In genomic region chr16:75072239-75072947, GRCh38 we compare ENCODE assay signal across 27 cellular contexts. TPM values are rescaled to one million over a fixed set of nuclear protein-coding genes. Genes with fewer than 3 reads are reported as not detected.
DNase-seq lines count a peak whose midpoint lies in the region; ATAC-seq and TF ChIP-seq lines count a peak whose summit lies in the region.
"Had no signal": no experiment of that assay in that cellular context is flagged by ENCODE, and none has a peak within 500 bp of the region (broad histone marks: within the 10 kb centered on the region; RNA-seq: fewer than 3 reads in every experiment).

No MANE protein-coding gene starts in this region.

- H2AFZ ChIP-seq in GM23248 = no peak overlapping the region

- TF ChIP-seq CTCF in WTC11 (IDR thresholded peaks at IDR 0.05) (no peak), liver (IDR thresholded peaks at IDR 0.05; ENCODE audit: low read depth, low read length, missing input control) (no peak)

- H3K4me1 Mint-ChIP-seq in activated CD8-positive, alpha-beta memory T cell treated with anti-CD3 and anti-CD28 coated beads, Interleukin-2, amount 10 ng/mL, durations not matched to agents 7 days and 5 days = peaks cover 49% of the 10 kb centered on the region
- peaks cover 35% of the 10 kb centered on the region for H3K4me1 Mint-ChIP-seq in WTC11

- no peaks in the 10 kb centered on the region for H3K9me3 Mint-ChIP-seq in activated CD8-positive, alpha-beta memory T cell treated with anti-CD3 and anti-CD28 coated beads, Interleukin-2, amount 10 ng/mL, durations not matched to agents 7 days and 5 days (ENCODE audit: low read depth)
- H3K9me3 Mint-ChIP-seq in WTC11 = peaks cover 3% of the 10 kb centered on the region; the same call in 1 of the 2 replicates
- H3K9me3 Mint-ChIP-seq: effector memory CD8-positive, alpha-beta T cell had no signal

- peaks cover 9% of the 10 kb centered on the region for H3K36me3 Mint-ChIP-seq in activated CD8-positive, alpha-beta memory T cell treated with anti-CD3 and anti-CD28 coated beads, Interleukin-2, amount 10 ng/mL, durations not matched to agents 7 days and 5 days
- peaks cover 4% of the 10 kb centered on the region; the same call in 1 of the 2 replicates for H3K36me3 Mint-ChIP-seq in WTC11

- H3K27ac ChIP-seq in liver (ENCODE audit: low read depth in 1 of 2, low read length in 2 of 2) = no peak overlapping the region
- H3K27ac ChIP-seq in effector memory CD4-positive, alpha-beta T cell (ENCODE audit: insufficient read depth, low read length, poor library complexity, severe bottlenecking) = no peak overlapping the region
- no peak overlapping the region for H3K27ac ChIP-seq in GM23248
- H3K27ac ChIP-seq: cardiac muscle cell, coronary artery, SJCRH30, thoracic aorta had no signal

- POLR2A ChIA-PET in WTC11 (lab: Charles Lee) = no interaction called here

- H3K36me3 ChIP-seq in liver (ENCODE audit: control insufficient read depth in 4 of 4, insufficient read depth in 3 of 4, low read depth in 1 of 4, low read length in 3 of 4) = no peaks in the 10 kb centered on the region
- no peaks in the 10 kb centered on the region for H3K36me3 ChIP-seq in effector memory CD4-positive, alpha-beta T cell (ENCODE audit: control insufficient read depth, insufficient read depth, low read length)
- no peaks in the 10 kb centered on the region for H3K36me3 ChIP-seq in GM23248 (ENCODE audit: low read depth)
- H3K36me3 ChIP-seq: cardiac muscle cell, SJCRH30, thoracic aorta had no signal

- no peak overlapping the region for H3K4me2 ChIP-seq in GM23248 (ENCODE audit: unreplicated experiment)

- ATAC-seq in activated CD8-positive, alpha-beta memory T cell treated with anti-CD3 and anti-CD28 coated beads, Interleukin-2, amount 10 ng/mL, durations not matched to agents 7 days and 5 days = no peak
- ATAC-seq in WTC11 (no peak), GM21723 (IDR thresholded peaks at IDR 0.05; ENCODE audit: unreplicated experiment) (no peak)
- ATAC-seq: activated T-cell treated with anti-CD3 and anti-CD28 coated beads, Interleukin-2, amount 50 U/mL, for 72 hours; effector memory CD8-positive, alpha-beta T cell; stimulated activated naive CD8-positive, alpha-beta T cell treated with anti-CD3 and anti-CD28 coated beads, Interleukin-15, Interleukin-2, amounts not matched to agents 100 U/mL and 50 U/mL, for 24 hours had no signal

- H3K9me3 ChIP-seq in liver (ENCODE audit: control insufficient read depth in 4 of 4, low read length in 3 of 4) (no peaks in the 10 kb centered on the region), GM23248 (ENCODE audit: low read depth) (no peaks in the 10 kb centered on the region)
- H3K9me3 ChIP-seq in effector memory CD4-positive, alpha-beta T cell (ENCODE audit: control insufficient read depth, low read length) = no peaks in the 10 kb centered on the region
- H3K9me3 ChIP-seq: SJCRH30, thoracic aorta had no signal

- H3K9ac ChIP-seq in liver (ENCODE audit: low read depth in 1 of 2, low read length in 2 of 2) (no peak overlapping the region), GM23248 (no peak overlapping the region)

- H3K79me2 ChIP-seq in GM23248 (ENCODE audit: insufficient read depth) = peaks cover 48% of the 10 kb centered on the region

- no peak for TF ChIP-seq RAD21 in liver (IDR thresholded peaks at IDR 0.05)

- no peaks in the 10 kb centered on the region for H3F3A ChIP-seq in GM23248 (ENCODE audit: insufficient read depth)

- no peaks in the 10 kb centered on the region for H3K9me2 ChIP-seq in GM23248 (ENCODE audit: insufficient read depth)

- H3K27me3 ChIP-seq in liver (ENCODE audit: control insufficient read depth in 4 of 4, insufficient read depth in 4 of 4, low read length in 3 of 4) (no peaks in the 10 kb centered on the region), GM23248 (replicated peaks; ENCODE audit: insufficient read depth) (no peaks in the 10 kb centered on the region)
- no peaks in the 10 kb centered on the region for H3K27me3 ChIP-seq in effector memory CD4-positive, alpha-beta T cell (replicated peaks; ENCODE audit: control insufficient read depth, insufficient read depth, low read length, poor library complexity, severe bottlenecking)
- H3K27me3 ChIP-seq: cardiac muscle cell, SJCRH30 had no signal

- H4K20me1 ChIP-seq in GM23248 (ENCODE audit: insufficient read depth) = no peaks in the 10 kb centered on the region

- WGBS in liver = 42% methylated on average over 2 of the region's 2 CpGs
- WGBS in GM23248 (ENCODE audit: low coverage in 1 of 2, low lambda C conversion rate in 2 of 2, missing lambda C conversion rate in 2 of 2), 2 experiments = 98 to 100% methylated on average over 2 of the region's 2 CpGs

- in situ Hi-C loops in GM23248 (cut with MboI) = no loop called here

- no peak overlapping the region for H3K4me3 Mint-ChIP-seq in activated CD8-positive, alpha-beta memory T cell treated with anti-CD3 and anti-CD28 coated beads, Interleukin-2, amount 10 ng/mL, durations not matched to agents 7 days and 5 days
- H3K4me3 Mint-ChIP-seq in WTC11 = no peak overlapping the region
- H3K4me3 Mint-ChIP-seq: activated naive CD4-positive, alpha-beta T cell treated with anti-CD3 and anti-CD28 coated beads, Interleukin-2, amount 10 ng/mL, durations not matched to agents 7 days and 5 days; activated T-cell treated with anti-CD3 and anti-CD28 coated beads, Interleukin-2, amount 50 U/mL, for 72 hours; B cell; effector memory CD8-positive, alpha-beta T cell had no signal

- peak overlapping the region; percentile 1 for H3K27ac Mint-ChIP-seq in activated CD8-positive, alpha-beta memory T cell treated with anti-CD3 and anti-CD28 coated beads, Interleukin-2, amount 10 ng/mL, durations not matched to agents 7 days and 5 days
- H3K27ac Mint-ChIP-seq in WTC11 = no peak overlapping the region; the same call in 1 of the 2 replicates
- H3K27ac Mint-ChIP-seq: activated naive CD4-positive, alpha-beta T cell treated with anti-CD3 and anti-CD28 coated beads, Interleukin-2, amount 10 ng/mL, durations not matched to agents 7 days and 5 days; activated T-cell treated with anti-CD3 and anti-CD28 coated beads, Interleukin-2, amount 50 U/mL, for 72 hours; B cell had no signal

- DNase-seq in activated CD8-positive, alpha-beta memory T cell treated with anti-CD3 and anti-CD28 coated beads, Interleukin-2, amount 10 ng/mL, durations not matched to agents 7 days and 5 days = no peak
- no peak for DNase-seq in activated CD8-positive, alpha-beta memory T cell treated with anti-CD3 and anti-CD28 coated beads, Interleukin-2, amount 50 U/mL, for 4 hours
- DNase-seq in WTC11 (ENCODE audit: low spot score) (no peak), GM23248 (no peak)
- no peak for DNase-seq in effector memory CD4-positive, alpha-beta T cell
- DNase-seq in activated T-cell treated with anti-CD3 and anti-CD28 coated beads, Interleukin-2, amount 50 U/mL, for 1 hour = no peak
- DNase-seq: activated CD4-positive, CD25-positive, alpha-beta regulatory T cell treated with anti-CD3 and anti-CD28 coated beads, Interleukin-2, amount 50 U/mL, for 72 hours; activated naive CD4-positive, alpha-beta T cell treated with anti-CD3 and anti-CD28 coated beads, Interleukin-2, amount 10 ng/mL, durations not matched to agents 7 days and 5 days; activated T-cell treated with anti-CD3 and anti-CD28 coated beads, Interleukin-2, amount 50 U/mL, for 72 hours; effector memory CD8-positive, alpha-beta T cell; KBM-7; NCI-H1436; NCI-H2081 treated with DMSO at 0.1 percent for 48 hours; NCI-H345; NCI-H748 treated with DMSO at 0.1 percent for 48 hours; nucleus accumbens; SJCRH30; stimulated activated naive CD8-positive, alpha-beta T cell treated with anti-CD3 and anti-CD28 coated beads, Interleukin-15, Interleukin-2, amounts not matched to agents 100 U/mL and 50 U/mL, for 24 hours had no signal

- peaks cover 12 to 31% (median 16%) of the 10 kb centered on the region in 4 donors for H3K4me1 ChIP-seq in liver (ENCODE audit: control insufficient read depth in 4 of 4, insufficient read depth in 4 of 4, low read length in 3 of 4)
- H3K4me1 ChIP-seq in effector memory CD4-positive, alpha-beta T cell (ENCODE audit: control insufficient read depth, insufficient read depth, low read length, poor library complexity, severe bottlenecking) = peaks cover 24% of the 10 kb centered on the region
- no peaks in the 10 kb centered on the region for H3K4me1 ChIP-seq in GM23248 (ENCODE audit: insufficient read depth)
- H3K4me1 ChIP-seq: SJCRH30 had no signal

- no peaks in the 10 kb centered on the region for H3K27me3 Mint-ChIP-seq in activated CD8-positive, alpha-beta memory T cell treated with anti-CD3 and anti-CD28 coated beads, Interleukin-2, amount 10 ng/mL, durations not matched to agents 7 days and 5 days
- H3K27me3 Mint-ChIP-seq in WTC11 (ENCODE audit: low read depth) = no peaks in the 10 kb centered on the region
- H3K27me3 Mint-ChIP-seq: activated naive CD4-positive, alpha-beta T cell treated with anti-CD3 and anti-CD28 coated beads, Interleukin-2, amount 10 ng/mL, durations not matched to agents 7 days and 5 days had no signal

- H3K4me3 ChIP-seq in liver (ENCODE audit: low read depth in 1 of 3, low read length in 3 of 3) (no peak overlapping the region), GM23248 (no peak overlapping the region)
- H3K4me3 ChIP-seq in effector memory CD4-positive, alpha-beta T cell (ENCODE audit: insufficient read depth, low read depth, low read length, poor library complexity, severe bottlenecking) = no peak overlapping the region
- H3K4me3 ChIP-seq: cardiac muscle cell, coronary artery, SJCRH30, thoracic aorta had no signal

- CTCF ChIA-PET in activated CD8-positive, alpha-beta memory T cell treated with anti-CD3 and anti-CD28 coated beads, Interleukin-2, amount 10 ng/mL, durations not matched to agents 7 days and 5 days (lab: Charles Lee) = interaction anchor here (0.9 to 8.9 kb wide), 7 partner anchors 8 to 69 kb away, joined by 3 to 57 read pairs (median 4); no protein-coding TSS in a partner anchor
- CTCF ChIA-PET in WTC11 (lab: Charles Lee) = interaction anchor here (0.6 to 2.5 kb wide), 6 partner anchors 10 to 355 kb away, joined by 3 to 17 read pairs (median 3); partner anchors contain the start of gene ZNRF1

TF ChIP-seq in WTC11, 78 proteins besides CTCF, POLR2A, EP300 and RAD21 (continues in another document):
- TF ChIP-seq GABPB1 (CRISPR knock-in tag; IDR thresholded peaks at IDR 0.05) = 0 out of 2 replicates have a peak, but pooled peaks have one; percentile 9

TF ChIP-seq in liver, 16 proteins besides CTCF, POLR2A, EP300 and RAD21 (continues in another document):
- no peak for TF ChIP-seq TAF1 (conservative IDR thresholded peaks at IDR 0.05)
- no peak for TF ChIP-seq FOXA2 (IDR thresholded peaks at IDR 0.05)
- TF ChIP-seq RXRA (IDR thresholded peaks at IDR 0.05) = peak; percentile 55 to 71
- no peak for TF ChIP-seq FOXA1 (IDR thresholded peaks at IDR 0.05)
- TF ChIP-seq NR2F2 (IDR thresholded peaks at IDR 0.05) = no peak

RNA-seq across cellular contexts. Expression of gene LDHD, which starts 44.2 kb away (rescaled TPM):
- not detected for total RNA-seq in activated CD8-positive, alpha-beta memory T cell treated with anti-CD3 and anti-CD28 coated beads, Interleukin-2, amount 10 ng/mL, durations not matched to agents 7 days and 5 days
- total RNA-seq in WTC11 (2021) = 12.3 to 12.6 TPM (median 12.3 TPM) in 3 replicates
- 10 to 100 TPM; 27.7 to 84.1 TPM for total RNA-seq in liver
- polyA plus RNA-seq in liver = 10 to 100 TPM; 69.6 to 83.1 TPM
- 0.38 and 0.65 TPM in 2 replicates for total RNA-seq in GM23248 (2014; rRNA removed; shearing (Covaris generic))
- 0.81 and 1.1 TPM in 2 replicates for polyA plus RNA-seq in GM23248 (2016; fragmentation: Nextera tagmentation; extraction: Ambion mirVana)
- total RNA-seq: A673; activated CD8-positive, alpha-beta memory T cell treated with anti-CD3 and anti-CD28 coated beads for 36 hours; B cell; kidney epithelial cell had no signal
